9 cellular contexts compared by ENCODE assay signal in genomic region chr7:150379590-150380379, GRCh38. TPM values are rescaled to one million over a fixed set of nuclear protein-coding genes. Genes with fewer than 3 reads are reported as not detected.
DNase-seq lines count a peak whose midpoint lies in the region; ATAC-seq, FAIRE-seq and TF ChIP-seq lines count a peak whose summit lies in the region.
"Had no signal": no experiment of that assay in that cellular context is flagged by ENCODE, and none has a peak within 500 bp of the region (broad histone marks: within the 10 kb centered on the region; RNA-seq: fewer than 3 reads in every experiment).

No MANE protein-coding gene starts in this region.

- peak overlapping the region; percentile 63 for H3K9ac ChIP-seq in fibroblast of lung (ENCODE audit: insufficient read depth, low read length)

- H3K27me3 Mint-ChIP-seq in T-cell: no peaks in the 10 kb centered on the region

- H3K36me3 ChIP-seq in fibroblast of lung (ENCODE audit: control insufficient read depth, insufficient read depth, low read length) (no peaks in the 10 kb centered on the region), neuron (ENCODE audit: insufficient read depth, low read length) (peaks cover 3% of the 10 kb centered on the region)

- POLR2A ChIA-PET in T-cell (lab: Charles Lee): no interaction called here

- peak overlapping the region; percentile 23 to 77 for H3K27ac Mint-ChIP-seq in T-cell

- peak; percentile 32 for DNase-seq in NCI-H2171 treated with DMSO at 0.1 percent for 48 hours (lab: John Stamatoyannopoulos, UW)
- no peak for DNase-seq in NCI-H2171 (lab: John Stamatoyannopoulos, UW)
- DNase-seq in T-cell: no peak
- DNase-seq in fibroblast of lung (ENCODE audit: low read depth in 2 of 2): peak in 1 of 2 donors; percentile 21
- no peak for DNase-seq in SK-N-DZ (ENCODE audit: low spot score)
- DNase-seq in frontal cortex (ENCODE audit: low spot score in 2 of 2): no peak

- peak overlapping the region; percentile 52 for H3K27ac ChIP-seq in fibroblast of lung (ENCODE audit: insufficient read depth, low read length)

- peak; percentile 3 for ATAC-seq in HG02642 (IDR thresholded peaks at IDR 0.05; ENCODE audit: poor library complexity, unreplicated experiment)
- peak in 2 of 4 experiments; percentile 1 to 5 for ATAC-seq in T-cell (replicated peaks in 1 of 4)

- no peak for TF ChIP-seq CTCF in fibroblast of lung (conservative IDR thresholded peaks at IDR 0.05 in 1 of 2, IDR thresholded peaks at IDR 0.05 in 1 of 2; ENCODE audit: low read depth in 1 of 2, low read length in 2 of 2)

- H3K9me3 Mint-ChIP-seq in T-cell: no peaks in the 10 kb centered on the region

- peaks cover 47 to 54% (median 54%) of the 10 kb centered on the region in 3 donors for H3K4me1 Mint-ChIP-seq in T-cell

- H3K36me3 Mint-ChIP-seq in T-cell: no peaks in the 10 kb centered on the region

- no peaks in the 10 kb centered on the region for H4K20me1 ChIP-seq in fibroblast of lung (ENCODE audit: control insufficient read depth, extremely low read depth, insufficient read depth, low read length)

- H2AFZ ChIP-seq in fibroblast of lung (ENCODE audit: low read length) (peak overlapping the region; percentile 80), neuron (ENCODE audit: low read depth, low read length) (no peak overlapping the region)

- H3K4me1 ChIP-seq in fibroblast of lung (ENCODE audit: control insufficient read depth, extremely low read depth, insufficient read depth, low read length) (peaks cover 7% of the 10 kb centered on the region), neuron (ENCODE audit: insufficient read depth, low read length) (peaks cover 63% of the 10 kb centered on the region)

- H3K27me3 ChIP-seq in fibroblast of lung (ENCODE audit: control insufficient read depth, insufficient read depth, low read length) (no peaks in the 10 kb centered on the region), neuron (ENCODE audit: insufficient read depth, low read length) (no peaks in the 10 kb centered on the region)

- CTCF ChIA-PET in T-cell (lab: Charles Lee): interaction anchor here in 1 of 2 donors (0.8 kb wide), 1 partner anchor 26 kb away, joined by 3 read pairs; a partner anchor contains a TSS

- H3K9me3 ChIP-seq in fibroblast of lung (ENCODE audit: control insufficient read depth, insufficient read depth, low read depth, low read length) (no peaks in the 10 kb centered on the region), neuron (ENCODE audit: low read length) (no peaks in the 10 kb centered on the region)

- H3K4me2 ChIP-seq in fibroblast of lung (ENCODE audit: extremely low read depth, insufficient read depth, low read length): peak overlapping the region; percentile 79

- peak overlapping the region; percentile 80 to 89 (median 84) for H3K4me3 Mint-ChIP-seq in T-cell

- H3K79me2 ChIP-seq in fibroblast of lung (ENCODE audit: control insufficient read depth, insufficient read depth, low read length): peaks cover 5% of the 10 kb centered on the region

- H3K4me3 ChIP-seq in fibroblast of lung (replicated peaks in 1 of 4; ENCODE audit: control extremely low read depth in 1 of 4, insufficient read depth in 1 of 4, low read depth in 3 of 4, low read length in 4 of 4): peak overlapping the region; percentile 78 to 86 (median 84)
- H3K4me3 ChIP-seq in neuron (ENCODE audit: low read length): peak overlapping the region; percentile 88

- no peak for FAIRE-seq in frontal cortex (lab: Jason Lieb, UNC)

RNA-seq across cellular contexts. Expression of gene ZNF775, which starts 0.7 kb away (rescaled TPM):
- total RNA-seq in T-cell: 1 to 10 TPM; 1.9 to 8.6 (median 6.3) TPM
- total RNA-seq in fibroblast of lung: 7.7 and 9.6 TPM in 2 replicates
- polyA plus RNA-seq in fibroblast of lung: 1.2 TPM in 2 replicates
- 3.6 and 4.2 TPM in 2 replicates for polyA plus RNA-seq in fibroblast of lung (2012)
- 0.43 and 0.44 TPM in 2 replicates for polyA minus RNA-seq in fibroblast of lung (ENCODE audit: low replicate concordance)
- 16.4 and 25.1 TPM in 2 replicates for polyA plus RNA-seq in SK-N-DZ (2014; cell fraction: cytosol; rRNA removed)
- polyA plus RNA-seq in SK-N-DZ (2014; cell fraction: nucleus; rRNA removed): 18.4 and 21.0 TPM in 2 replicates
- total RNA-seq in frontal cortex: 10.2 TPM

RNA-seq across cellular contexts. Expression of gene REPIN1, which starts 11.2 kb away (rescaled TPM):
- 100 to 1,000 TPM in 3 of 5 donors, 10 to 100 TPM in 2; 64.0 to 110 (median 101) TPM for total RNA-seq in T-cell
- 26.7 and 41.3 TPM in 2 replicates for total RNA-seq in fibroblast of lung
- 20.8 and 29.2 TPM in 2 replicates for polyA plus RNA-seq in fibroblast of lung
- 36.9 and 51.0 TPM in 2 replicates for polyA plus RNA-seq in fibroblast of lung (2012)
- polyA minus RNA-seq in fibroblast of lung (ENCODE audit: low replicate concordance): 51.9 and 52.5 TPM in 2 replicates
- polyA plus RNA-seq in SK-N-DZ (2014; cell fraction: cytosol; rRNA removed): 153 and 165 TPM in 2 replicates
- polyA plus RNA-seq in SK-N-DZ (2014; cell fraction: nucleus; rRNA removed): 147 and 176 TPM in 2 replicates
- total RNA-seq in frontal cortex: 29.3 TPM

RNA-seq across cellular contexts. Expression of gene RARRES2, which starts 38.4 kb away (rescaled TPM):
- 1 to 10 TPM in 3 of 5 donors, not detected in 2; 2.7 to 3.2 (median 2.7) TPM for total RNA-seq in T-cell
- total RNA-seq in fibroblast of lung: 65.6 and 174 TPM in 2 replicates
- polyA plus RNA-seq in fibroblast of lung: 9.8 and 67.0 TPM in 2 replicates
- 12.4 and 95.1 TPM in 2 replicates for polyA plus RNA-seq in fibroblast of lung (2012)
- 6.5 TPM in 1 of 2 replicates, not detected in the other for polyA minus RNA-seq in fibroblast of lung (ENCODE audit: low replicate concordance)
- polyA plus RNA-seq in SK-N-DZ (2014; cell fraction: cytosol; rRNA removed): 46.2 and 52.4 TPM in 2 replicates
- 69.4 and 86.4 TPM in 2 replicates for polyA plus RNA-seq in SK-N-DZ (2014; cell fraction: nucleus; rRNA removed)
- total RNA-seq in frontal cortex: 6.9 TPM
- total RNA-seq: glomerular endothelial cell had no signal

RNA-seq across cellular contexts. Expression of gene ACTR3C, which starts 56.4 kb away (rescaled TPM):
- total RNA-seq in T-cell: 10 to 100 TPM in 4 of 5 donors, 1 to 10 TPM in 1; 9.2 to 14.6 (median 12.4) TPM
- 0.50 and 2.6 TPM in 2 replicates for total RNA-seq in fibroblast of lung
- 0.05 and 0.09 TPM in 2 replicates for polyA plus RNA-seq in fibroblast of lung
- polyA plus RNA-seq in fibroblast of lung (2012): 0.27 TPM in 1 of 2 replicates, not detected in the other
- polyA minus RNA-seq in fibroblast of lung (ENCODE audit: low replicate concordance): not detected in 2 replicates
- polyA plus RNA-seq in SK-N-DZ (2014; cell fraction: cytosol; rRNA removed): 3.4 TPM in 1 of 2 replicates, not detected in the other
- polyA plus RNA-seq in SK-N-DZ (2014; cell fraction: nucleus; rRNA removed): 0.26 and 1.4 TPM in 2 replicates
- 5.3 TPM for total RNA-seq in frontal cortex

RNA-seq across cellular contexts. Expression of gene LRRC61, which starts 56.6 kb away (rescaled TPM):
- total RNA-seq in T-cell: 10 to 100 TPM in 4 of 5 donors, 1 to 10 TPM in 1; 8.8 to 21.4 (median 16.6) TPM
- 0.33 and 1.0 TPM in 2 replicates for total RNA-seq in fibroblast of lung
- polyA plus RNA-seq in fibroblast of lung: 0.03 and 0.10 TPM in 2 replicates
- 0.08 TPM in 1 of 2 replicates, not detected in the other for polyA plus RNA-seq in fibroblast of lung (2012)
- polyA minus RNA-seq in fibroblast of lung (ENCODE audit: low replicate concordance): not detected in 2 replicates
- polyA plus RNA-seq in SK-N-DZ (2014; cell fraction: cytosol; rRNA removed): 87.8 and 98.1 TPM in 2 replicates
- 56.6 and 67.9 TPM in 2 replicates for polyA plus RNA-seq in SK-N-DZ (2014; cell fraction: nucleus; rRNA removed)
- 13.5 TPM for total RNA-seq in frontal cortex
